ENCODE assay signal across 27 cellular contexts in genomic region chr11:36467913-36468312, GRCh38. TPM values are rescaled to one million over a fixed set of nuclear protein-coding genes. Genes with fewer than 3 reads are reported as not detected.
DNase-seq lines count a peak whose midpoint lies in the region; ATAC-seq, FAIRE-seq and TF ChIP-seq lines count a peak whose summit lies in the region.
"Had no signal": no experiment of that assay in that cellular context is flagged by ENCODE, and none has a peak within 500 bp of the region (broad histone marks: within the 10 kb centered on the region; RNA-seq: fewer than 3 reads in every experiment).

No MANE protein-coding gene starts in this region.

- H3K4me3 ChIP-seq in H1 (ENCODE audit: extremely low read depth in 1 of 4, insufficient read depth in 2 of 4, low read depth in 3 of 4, low read length in 4 of 4) (no peak overlapping the region), mucosa of descending colon (no peak overlapping the region), WERI-Rb-1 (ENCODE audit: low read depth, low read length) (no peak overlapping the region)
- H3K4me3 ChIP-seq: A549, dorsolateral prefrontal cortex, tibial nerve had no signal

- no peak for TF ChIP-seq POLR2A in H1 (IDR thresholded peaks at IDR 0.05; ENCODE audit: control extremely low read depth in 1 of 2, low read depth in 2 of 2, low read length in 2 of 2)

- H2BK20ac ChIP-seq in H1 (ENCODE audit: low read length) = no peak overlapping the region

- H2BK15ac ChIP-seq in H1 (ENCODE audit: low read length) = 0 out of 2 replicates have a peak overlapping the region, but pooled peaks have one; percentile 65

- FAIRE-seq in H1 (lab: Jason Lieb, UNC) = no peak
- FAIRE-seq: A549, G401.6, keratinocyte had no signal

- no peak overlapping the region for H3K4ac ChIP-seq in H1 (replicated peaks; ENCODE audit: insufficient read length, low read depth, low read length)

- H3K79me2 ChIP-seq in H1 (ENCODE audit: control insufficient read depth in 1 of 2, insufficient read depth in 2 of 2, low read length in 2 of 2) = no peaks in the 10 kb centered on the region

- no peak overlapping the region for H2BK12ac ChIP-seq in H1 (ENCODE audit: low read depth, low read length)

- H3K56ac ChIP-seq in H1 (replicated peaks; ENCODE audit: insufficient read length, low read depth, low read length) = no peak overlapping the region

- H3K27ac ChIP-seq in C4-2B (peak overlapping the region; percentile 1; the same call in 1 of the 2 replicates), H1 (ENCODE audit: low read depth, low read length) (no peak overlapping the region), WERI-Rb-1 (no peak overlapping the region)
- H3K27ac ChIP-seq: A549, brain microvascular endothelial cell, tibial nerve had no signal

- POLR2A ChIA-PET in H1 (lab: Charles Lee; ENCODE audit: partially characterized antibody) = interaction anchor here (0.7 to 1.6 kb wide), 4 partner anchors 12 to 178 kb away, joined by 3 to 5 read pairs (median 3); no protein-coding TSS in a partner anchor

- no peak overlapping the region for H2BK120ac ChIP-seq in H1 (replicated peaks; ENCODE audit: low read depth, low read length)

- CTCF ChIA-PET in H1 (lab: Charles Lee; ENCODE audit: partially characterized antibody) = interaction anchor here (1.0 to 8.8 kb wide), 19 partner anchors 8 to 193 kb away, joined by 3 to 92 read pairs (median 7); partner anchors contain the start of gene COMMD9

- H3K79me1 ChIP-seq in H1 (ENCODE audit: low read depth, low read length) = no peaks in the 10 kb centered on the region

- H4K91ac ChIP-seq in H1 (replicated peaks; ENCODE audit: insufficient read length, low read length) = no peak overlapping the region

- no peak overlapping the region for H3K18ac ChIP-seq in H1 (ENCODE audit: extremely low read depth, low read length)

- no peak overlapping the region for H2AFZ ChIP-seq in H1 (ENCODE audit: low read length)

- WGBS in H1 (ENCODE audit: extremely low coverage in 1 of 2, insufficient coverage in 1 of 2, insufficient read length in 1 of 2, insufficient replicate concordance in 2 of 2, low coverage in 1 of 2, low lambda C conversion rate in 2 of 2, missing lambda C conversion rate in 1 of 2), 2 experiments = 100% methylated on average over 1 of the region's 1 CpG; no CpG with 5 or more reads in 1 of the 2 experiments

- no peaks in the 10 kb centered on the region for H3K23me2 ChIP-seq in H1 (ENCODE audit: low read depth, low read length)

- no peak overlapping the region for H2AK5ac ChIP-seq in H1 (ENCODE audit: low read depth, low read length)

- no peak overlapping the region for H4K5ac ChIP-seq in H1 (ENCODE audit: insufficient read length, low read depth, low read length)

- ATAC-seq in mucosa of descending colon (peak; percentile 20), GM18517 (IDR thresholded peaks at IDR 0.05; ENCODE audit: unreplicated experiment) (no peak), GM21526 (IDR thresholded peaks at IDR 0.05; ENCODE audit: low FRiP score, unreplicated experiment) (no peak)
- ATAC-seq: A549, left ventricle myocardium superior had no signal

- H3K27me3 ChIP-seq in H1 (replicated peaks in 1 of 4; ENCODE audit: control insufficient read depth in 3 of 4, extremely low read depth in 1 of 4, insufficient read depth in 3 of 4, low read length in 3 of 4) = no peaks in the 10 kb centered on the region
- no peaks in the 10 kb centered on the region for H3K27me3 ChIP-seq in WERI-Rb-1 (ENCODE audit: insufficient read depth, low read depth, severe bottlenecking)
- H3K27me3 ChIP-seq: brain microvascular endothelial cell, dorsolateral prefrontal cortex, tibial nerve had no signal

- H3K4me2 ChIP-seq in H1 (ENCODE audit: insufficient read depth in 1 of 2, low read depth in 2 of 2, low read length in 2 of 2) = no peak overlapping the region
- H3K4me2 ChIP-seq: A549 had no signal

- TF ChIP-seq CTCF in C4-2B (conservative IDR thresholded peaks at IDR 0.05) (no peak), H1 (IDR thresholded peaks at IDR 0.05; ENCODE audit: control extremely low read depth in 1 of 3, insufficient read depth in 1 of 3, low read depth in 1 of 3, low read length in 3 of 3) (no peak), mucosa of descending colon (IDR thresholded peaks at IDR 0.05) (no peak), WERI-Rb-1 (IDR thresholded peaks at IDR 0.05; ENCODE audit: low read depth, low read length) (no peak)

- H3K9me3 ChIP-seq in H1 (ENCODE audit: insufficient read depth in 2 of 2, low read depth in 1 of 2, low read length in 1 of 2) (no peaks in the 10 kb centered on the region), mucosa of descending colon (no peaks in the 10 kb centered on the region), WERI-Rb-1 (ENCODE audit: severe bottlenecking) (peaks cover 3% of the 10 kb centered on the region)
- H3K9me3 ChIP-seq: A549, tibial nerve had no signal

- H3K36me3 ChIP-seq in H1 (ENCODE audit: control insufficient read depth in 2 of 4, insufficient read depth in 4 of 4, low read length in 3 of 4) = 0 out of 8 replicates have a peak, but pooled peaks cover 0 to 2% (median 0%) of the 10 kb centered on the region in 4 experiments
- no peaks in the 10 kb centered on the region for H3K36me3 ChIP-seq in mucosa of descending colon (ENCODE audit: low read depth)
- H3K36me3 ChIP-seq in WERI-Rb-1 = no peaks in the 10 kb centered on the region
- H3K36me3 ChIP-seq: brain microvascular endothelial cell had no signal

- intact Hi-C loops in mucosa of descending colon (cut with DNase I, micrococcal nuclease) = loop anchor here in 1 of 2 donors (10.0 kb wide), 1 partner anchor 773 kb away; no protein-coding TSS in a partner anchor

- no peak for TF ChIP-seq EP300 in H1 (IDR thresholded peaks at IDR 0.05; ENCODE audit: borderline replicate concordance in 1 of 2, low read depth in 2 of 2, low read length in 2 of 2)

- TF ChIP-seq RAD21 in H1 (IDR thresholded peaks at IDR 0.05 in 1 of 2, conservative IDR thresholded peaks at IDR 0.05 in 1 of 2; ENCODE audit: low read depth in 2 of 2, low read length in 2 of 2) = no peak

- no peaks in the 10 kb centered on the region for H4K20me1 ChIP-seq in H1 (replicated peaks in 1 of 2; ENCODE audit: control insufficient read depth in 1 of 2, insufficient read depth in 2 of 2, low read length in 2 of 2)

- no peak overlapping the region for H3K14ac ChIP-seq in H1 (ENCODE audit: insufficient read length)

- no peak overlapping the region for H3K9ac ChIP-seq in H1 (replicated peaks in 1 of 4; ENCODE audit: extremely low read depth in 1 of 4, low read depth in 3 of 4, low read length in 3 of 4)

- H3K23ac ChIP-seq in H1 (ENCODE audit: insufficient read length) = no peak overlapping the region

- H2BK5ac ChIP-seq in H1 (ENCODE audit: low read depth, low read length) = no peak overlapping the region

- DNase-seq in LHCN-M2 (ENCODE audit: low read depth) (peak; percentile 55), H1 (ENCODE audit: low read depth in 1 of 2, low spot score in 2 of 2) (no peak), mucosa of descending colon (no peak), WERI-Rb-1 (no peak), NCI-H345 (lab: John Stamatoyannopoulos, UW) (no peak)
- DNase-seq: activated CD4-positive, alpha-beta T cell treated with anti-CD3 and anti-CD28 coated beads for 48 hours; amniotic stem cell; brain microvascular endothelial cell; CD4-positive, alpha-beta memory T cell; dorsolateral prefrontal cortex; glutamatergic neuron; HFFc6; KBM-7; left ventricle myocardium superior; MM.1S; naive B cell; NCI-H2081; NCI-H774; occipital lobe; stimulated activated CD4-positive, alpha-beta T cell treated with anti-CD3 and anti-CD28 coated beads, Interleukin-4, amount 100 ng/mL, for 24 hours had no signal

- no peak overlapping the region for H4K8ac ChIP-seq in H1 (ENCODE audit: extremely low read depth, insufficient read depth, low read length)

- H3K4me1 ChIP-seq in H1 (replicated peaks in 1 of 4; ENCODE audit: control insufficient read depth in 3 of 4, insufficient read depth in 4 of 4, low read length in 3 of 4) = peaks cover 0 to 4% (median under 1%) of the 10 kb centered on the region in 4 experiments; a peak in 1 of 7 replicates
- peaks cover 4% of the 10 kb centered on the region for H3K4me1 ChIP-seq in mucosa of descending colon (ENCODE audit: low read depth)
- H3K4me1 ChIP-seq: A549 had no signal

TF ChIP-seq in H1, 55 proteins besides CTCF, POLR2A, EP300 and RAD21:
- TF ChIP-seq NRF1 (IDR thresholded peaks at IDR 0.05; ENCODE audit: low read depth, low read length) (no peak), E2F6 (IDR thresholded peaks at IDR 0.05) (no peak), SAP30 (IDR thresholded peaks at IDR 0.05; ENCODE audit: insufficient read depth, insufficient replicate concordance, low read length) (no peak), SP2 (IDR thresholded peaks at IDR 0.05; ENCODE audit: low read length) (no peak), HDAC2 (IDR thresholded peaks at IDR 0.05; ENCODE audit: borderline replicate concordance in 1 of 2, low read depth in 2 of 2, low read length in 2 of 2) (no peak), SIN3A (conservative IDR thresholded peaks at IDR 0.05 in 1 of 2, IDR thresholded peaks at IDR 0.05 in 1 of 2; ENCODE audit: low read depth in 1 of 2, low read length in 2 of 2) (no peak), KDM5A (IDR thresholded peaks at IDR 0.05; ENCODE audit: low read length) (no peak), SRF (IDR thresholded peaks at IDR 0.05; ENCODE audit: low read depth, low read length) (no peak), TEAD4 (IDR thresholded peaks at IDR 0.05; ENCODE audit: low read depth, low read length) (no peak), YY1 (IDR thresholded peaks at IDR 0.05; ENCODE audit: low read depth, low read length) (no peak)

RNA-seq across cellular contexts. Expression of gene TRAF6, which starts 42.2 kb away (rescaled TPM):
- total RNA-seq in LHCN-M2 (2014; rRNA removed) = 7.2 and 8.6 TPM in 2 replicates
- 4.3 TPM for polyA plus RNA-seq in LHCN-M2 (2012)
- 8.8 and 9.4 TPM in 2 replicates for total RNA-seq in H1 (2021; fragmentation: NEBNext Ultra II Directional; extraction: Animal tissue kit (Norgen Biotek cat#: 25700))
- polyA plus RNA-seq in H1 (2011; rRNA removed) = 2.6 and 4.6 TPM in 2 replicates
- 3.7 TPM for polyA plus RNA-seq in H1 (2011; cell fraction: cytosol; rRNA removed)
- polyA plus RNA-seq in H1 (2011; cell fraction: nucleus; rRNA removed) = 5.2 TPM
- 4.2 to 5.0 TPM (median 4.5 TPM) in 4 replicates for polyA plus RNA-seq in H1 (2012, experiment 1 of 2)
- polyA plus RNA-seq in H1 (2012, experiment 2 of 2) = 0.45 TPM
- polyA plus RNA-seq in H1 (2013, experiment 1 of 2) = 4.4 TPM
- 4.3 TPM for polyA plus RNA-seq in H1 (2013, experiment 2 of 2)
- polyA minus RNA-seq in H1 (2011; rRNA and poly(A)+ RNA removed) = 10.4 and 13.4 TPM in 2 replicates
- 4.9 TPM for polyA minus RNA-seq in H1 (2011; cell fraction: cytosol; rRNA and poly(A)+ RNA removed)
- 11.3 TPM for polyA minus RNA-seq in H1 (2011; cell fraction: nucleus; rRNA and poly(A)+ RNA removed)
- 10 to 100 TPM; 15.5 to 19.2 (median 17.9) TPM for total RNA-seq in mucosa of descending colon
